13 cellular contexts compared by ENCODE assay signal in genomic region chr15:51366911-51367310, GRCh38. TPM values are rescaled to one million over a fixed set of nuclear protein-coding genes. Genes with fewer than 3 reads are reported as not detected.
DNase-seq lines count a peak whose midpoint lies in the region; ATAC-seq, FAIRE-seq and TF ChIP-seq lines count a peak whose summit lies in the region.
"Had no signal": no experiment of that assay in that cellular context is flagged by ENCODE, and none has a peak within 500 bp of the region (broad histone marks: within the 10 kb centered on the region; RNA-seq: fewer than 3 reads in every experiment).

No MANE protein-coding gene starts in this region.

- no TSS peak for BruUV-seq in mammary epithelial cell (replicated peaks; lab: Mats Ljungman, UMichigan)

- FAIRE-seq in A549 (lab: Jason Lieb, UNC) = no peak

- peak; percentile 40 to 64; a peak in 4 of 6 replicates for ATAC-seq in A549
- peak; percentile 90 for ATAC-seq in left lung
- no peak for ATAC-seq in stimulated activated naive CD8-positive, alpha-beta T cell treated with anti-CD3 and anti-CD28 coated beads, Interleukin-15, Interleukin-2, amounts not matched to agents 100 U/mL and 50 U/mL, for 24 hours
- ATAC-seq: naive thymus-derived CD4-positive, alpha-beta T cell; stimulated activated naive B cell treated with anti-CD40 and anti-IgM and Interleukin-4, amounts not matched to agents 10 μg/mL and 1 μg/mL and 100 μg/mL, for 72 hours had no signal

- TF ChIP-seq RAD21 in A549 (conservative IDR thresholded peaks at IDR 0.05 in 1 of 2, IDR thresholded peaks at IDR 0.05 in 1 of 2) = no peak

- H3K27ac ChIP-seq in A549 (peak overlapping the region; percentile 19 to 27; a peak in 3 of 6 replicates), mammary epithelial cell (ENCODE audit: insufficient read depth, low read depth, low read length) (no peak overlapping the region), left lung (no peak overlapping the region), neuronal stem cell (replicated peaks; ENCODE audit: low read length) (no peak overlapping the region)

- no peak overlapping the region for H2BK12ac ChIP-seq in neuronal stem cell (ENCODE audit: low read length)

- no peak overlapping the region for H3K23ac ChIP-seq in neuronal stem cell (ENCODE audit: low read depth, low read length, poor library complexity)

- H2BK15ac ChIP-seq in neuronal stem cell (ENCODE audit: low read length) = no peak overlapping the region

- intact Hi-C loops in mammary epithelial cell (cut with micrococcal nuclease) = no loop called here
- intact Hi-C loops in left lung (cut with DNase I) = no loop called here

- DNase-seq in A549 (ENCODE audit: low read depth in 1 of 2, low spot score in 1 of 2) (peak in 1 of 2 experiments; percentile 82), HFF-Myc (ENCODE audit: extremely low read depth, low read depth) (peak; percentile 39), mammary epithelial cell (peak; percentile 22), left lung (peak in 1 of 2 donors; percentile 53), neuronal stem cell (ENCODE audit: low spot score) (no peak)
- DNase-seq in activated CD8-positive, alpha-beta memory T cell treated with anti-CD3 and anti-CD28 coated beads, Interleukin-2, amount 50 U/mL, for 48 hours = no peak
- DNase-seq in stimulated activated naive CD8-positive, alpha-beta T cell treated with anti-CD3 and anti-CD28 coated beads, Interleukin-15, Interleukin-2, amounts not matched to agents 100 U/mL and 50 U/mL, for 24 hours = no peak
- DNase-seq in activated T-cell treated with anti-CD3 and anti-CD28 coated beads, Interleukin-2, amount 50 U/mL, for 24 hours = no peak
- DNase-seq: activated T-cell treated with anti-CD3 and anti-CD28 coated beads, Interleukin-2, amount 50 U/mL, for 1 hour; hypothalamus; naive thymus-derived CD4-positive, alpha-beta T cell; stimulated activated naive B cell treated with anti-CD40 and anti-IgM and Interleukin-4, amounts not matched to agents 10 μg/mL and 1 μg/mL and 100 μg/mL, for 72 hours had no signal

- POLR2A ChIA-PET in A549 (lab: Yijun Ruan, JAX) = no interaction called here

- H3K27me3 ChIP-seq in mammary epithelial cell (ENCODE audit: insufficient read depth, low read length) (no peaks in the 10 kb centered on the region), left lung (no peaks in the 10 kb centered on the region), neuronal stem cell (ENCODE audit: control insufficient read depth in 3 of 3, insufficient read depth in 3 of 3, low read depth in 1 of 3, low read length in 3 of 3) (no peaks in the 10 kb centered on the region)

- 47% methylated on average over 3 of the region's 3 CpGs for WGBS in A549 (ENCODE audit: missing lambda C conversion rate)
- WGBS in mammary epithelial cell (ENCODE audit: low coverage, missing lambda C conversion rate) = 88% methylated on average over 3 of the region's 3 CpGs
- WGBS in neuronal stem cell (ENCODE audit: extremely low coverage in 2 of 2, insufficient read length in 2 of 2, insufficient replicate concordance in 1 of 2), 2 donors = no CpG with 5 or more reads among the region's 3 CpGs

- dilution Hi-C loops in mammary epithelial cell (cut with HindIII; ENCODE audit: low sequenced_read_pairs) = no loop called here

- H2AK5ac ChIP-seq in neuronal stem cell (ENCODE audit: low read depth, low read length) = no peak overlapping the region

- H2AFZ ChIP-seq in mammary epithelial cell (ENCODE audit: low read depth, low read length) (no peak overlapping the region), neuronal stem cell (ENCODE audit: low read length) (no peak overlapping the region)

- H3K27ac Mint-ChIP-seq in activated T-cell treated with anti-CD3 and anti-CD28 coated beads, Interleukin-2, amount 50 U/mL, for 24 hours = no peak overlapping the region
- H3K27ac Mint-ChIP-seq: naive thymus-derived CD4-positive, alpha-beta T cell; stimulated activated naive B cell treated with anti-CD40 and anti-IgM and Interleukin-4, amounts not matched to agents 10 μg/mL and 1 μg/mL and 100 μg/mL, for 72 hours had no signal

- H3K9me3 ChIP-seq in A549 = no peaks in the 10 kb centered on the region
- no peaks in the 10 kb centered on the region for H3K9me3 ChIP-seq in mammary epithelial cell (replicated peaks; ENCODE audit: insufficient read depth, low read length)
- H3K9me3 ChIP-seq in left lung = no peaks in the 10 kb centered on the region
- H3K9me3 ChIP-seq in neuronal stem cell (replicated peaks in 1 of 2; ENCODE audit: control insufficient read depth in 2 of 2, insufficient read depth in 1 of 2, low read depth in 1 of 2, low read length in 2 of 2) = no peaks in the 10 kb centered on the region

- H2BK5ac ChIP-seq in neuronal stem cell (ENCODE audit: low read length) = no peak overlapping the region

- H3K4me3 Mint-ChIP-seq in activated T-cell treated with anti-CD3 and anti-CD28 coated beads, Interleukin-2, amount 50 U/mL, for 24 hours = no peak overlapping the region
- H3K4me3 Mint-ChIP-seq: central memory CD8-positive, alpha-beta T cell; naive thymus-derived CD4-positive, alpha-beta T cell; stimulated activated naive B cell treated with anti-CD40 and anti-IgM and Interleukin-4, amounts not matched to agents 10 μg/mL and 1 μg/mL and 100 μg/mL, for 72 hours had no signal

- H3K4me3 ChIP-seq in A549 (no peak overlapping the region), HFF-Myc (replicated peaks; ENCODE audit: low read depth, low read length) (no peak overlapping the region), mammary epithelial cell (replicated peaks in 1 of 3; ENCODE audit: insufficient read depth in 1 of 3, low read depth in 2 of 3, low read length in 3 of 3) (no peak overlapping the region), left lung (no peak overlapping the region), neuronal stem cell (ENCODE audit: low read length in 2 of 2) (no peak overlapping the region)

- no peak overlapping the region for H3K18ac ChIP-seq in neuronal stem cell (ENCODE audit: low read length)

- H3K36me3 Mint-ChIP-seq in activated T-cell treated with anti-CD3 and anti-CD28 coated beads, Interleukin-2, amount 50 U/mL, for 24 hours (ENCODE audit: low read depth) = no peaks in the 10 kb centered on the region
- H3K36me3 Mint-ChIP-seq: naive thymus-derived CD4-positive, alpha-beta T cell; stimulated activated naive B cell treated with anti-CD40 and anti-IgM and Interleukin-4, amounts not matched to agents 10 μg/mL and 1 μg/mL and 100 μg/mL, for 72 hours had no signal

- TF ChIP-seq POLR2A in A549 (IDR thresholded peaks at IDR 0.05; ENCODE audit: low read length) = no peak

- in situ Hi-C loops in mammary epithelial cell (cut with MboI; ENCODE audit: low sequenced_read_pairs in 2 of 2) = no loop called here

- H3K79me2 ChIP-seq in mammary epithelial cell (ENCODE audit: insufficient read depth, low read length) = no peaks in the 10 kb centered on the region

- no peaks in the 10 kb centered on the region for H3K36me3 ChIP-seq in mammary epithelial cell (ENCODE audit: insufficient read depth, low read length)
- H3K36me3 ChIP-seq in left lung = no peaks in the 10 kb centered on the region
- no peaks in the 10 kb centered on the region for H3K36me3 ChIP-seq in neuronal stem cell (replicated peaks in 1 of 2; ENCODE audit: control insufficient read depth in 2 of 2, insufficient read depth in 2 of 2, low read length in 2 of 2)

- no peak overlapping the region for H3K14ac ChIP-seq in neuronal stem cell (ENCODE audit: low read length)

- H4K8ac ChIP-seq in neuronal stem cell (ENCODE audit: low read depth, low read length) = no peak overlapping the region

- H3K4ac ChIP-seq in neuronal stem cell (ENCODE audit: low read length) = no peak overlapping the region

- no peak overlapping the region for H2BK120ac ChIP-seq in neuronal stem cell (ENCODE audit: low read depth, low read length)

- no peaks in the 10 kb centered on the region for H3K9me3 Mint-ChIP-seq in activated T-cell treated with anti-CD3 and anti-CD28 coated beads, Interleukin-2, amount 50 U/mL, for 24 hours
- H3K9me3 Mint-ChIP-seq: central memory CD8-positive, alpha-beta T cell; naive thymus-derived CD4-positive, alpha-beta T cell; stimulated activated naive B cell treated with anti-CD40 and anti-IgM and Interleukin-4, amounts not matched to agents 10 μg/mL and 1 μg/mL and 100 μg/mL, for 72 hours had no signal

- no peaks in the 10 kb centered on the region for H4K20me1 ChIP-seq in mammary epithelial cell (ENCODE audit: insufficient read depth, low read length)

- no peak overlapping the region for H4K91ac ChIP-seq in neuronal stem cell (ENCODE audit: low read depth, low read length, poor library complexity)

- H3K4me1 ChIP-seq in A549 (peaks cover 40% of the 10 kb centered on the region), mammary epithelial cell (ENCODE audit: insufficient read depth, low read length) (no peaks in the 10 kb centered on the region), left lung (peaks cover 0 to 12% of the 10 kb centered on the region in 2 donors), neuronal stem cell (ENCODE audit: control insufficient read depth in 2 of 2, insufficient read depth in 1 of 2, low read depth in 1 of 2, low read length in 2 of 2) (peaks cover 0 to 7% of the 10 kb centered on the region in 2 donors)

- no peaks in the 10 kb centered on the region for H3K4me1 Mint-ChIP-seq in activated T-cell treated with anti-CD3 and anti-CD28 coated beads, Interleukin-2, amount 50 U/mL, for 24 hours (ENCODE audit: low read depth)
- H3K4me1 Mint-ChIP-seq: central memory CD8-positive, alpha-beta T cell; naive thymus-derived CD4-positive, alpha-beta T cell; stimulated activated naive B cell treated with anti-CD40 and anti-IgM and Interleukin-4, amounts not matched to agents 10 μg/mL and 1 μg/mL and 100 μg/mL, for 72 hours had no signal

- no peaks in the 10 kb centered on the region for H3K27me3 Mint-ChIP-seq in activated T-cell treated with anti-CD3 and anti-CD28 coated beads, Interleukin-2, amount 50 U/mL, for 24 hours

- no peak for TF ChIP-seq EP300 in A549 (IDR thresholded peaks at IDR 0.05)

- CTCF ChIA-PET in A549 (lab: Yijun Ruan, JAX) = interaction anchor here (1.3 to 5.3 kb wide), 2 partner anchors 13 kb away, joined by 4 to 62 read pairs; no protein-coding TSS in a partner anchor
- CTCF ChIA-PET in mammary epithelial cell (lab: Charles Lee; ENCODE audit: low non-redundant PET) = no interaction called here

- no peaks in the 10 kb centered on the region for H3K79me1 ChIP-seq in neuronal stem cell (ENCODE audit: low read depth, low read length)

- H3K4me2 ChIP-seq in A549 (peak overlapping the region; percentile 57), mammary epithelial cell (ENCODE audit: insufficient read depth, low read depth, low read length) (no peak overlapping the region), neuronal stem cell (ENCODE audit: insufficient read depth, low read length, poor library complexity, severe bottlenecking) (no peak overlapping the region)

- TF ChIP-seq CTCF in A549 (IDR thresholded peaks at IDR 0.05) (no peak), HFF-Myc (IDR thresholded peaks at IDR 0.05; ENCODE audit: low read depth, low read length, missing control alignments) (no peak), mammary epithelial cell (conservative IDR thresholded peaks at IDR 0.05 in 1 of 2, IDR thresholded peaks at IDR 0.05 in 1 of 2; ENCODE audit: extremely low read depth in 1 of 2, insufficient read depth in 1 of 2, low read depth in 1 of 2, low read length in 2 of 2) (peak in 1 of 2 donors; percentile 2), left lung (IDR thresholded peaks at IDR 0.05) (no peak)

- H3K9ac ChIP-seq in mammary epithelial cell (ENCODE audit: insufficient read depth, low read length) (no peak overlapping the region), neuronal stem cell (ENCODE audit: low read depth, low read length, poor library complexity) (no peak overlapping the region)

RNA-seq across cellular contexts. Expression of gene GLDN, which starts 25.5 kb away (rescaled TPM):
- 0.20 and 0.25 TPM in 2 replicates for polyA plus RNA-seq in A549 (2011; rRNA removed)
- polyA plus RNA-seq in A549 (2012; cell fraction: cytosol; rRNA removed) = 0.03 TPM in 1 of 2 replicates, not detected in the other
- 0.28 TPM in 1 of 2 replicates, not detected in the other for polyA plus RNA-seq in A549 (2012; cell fraction: nucleus; rRNA removed)
- polyA plus RNA-seq in A549 (2017; fragmentation: RNase III; extraction: RNeasy Plus Mini Kit Qiagen cat#74134 plus additional on column Dnase treatment) = 0.03 TPM in 2 of 3 replicates, not detected in the other
- 0.17 TPM in 1 of 2 replicates, not detected in the other for polyA minus RNA-seq in A549 (2011; rRNA and poly(A)+ RNA removed)
- under 1 TPM in 1 of 2 donors, not detected in 1; 0.33 TPM for total RNA-seq in mammary epithelial cell
- polyA plus RNA-seq in mammary epithelial cell = not detected
- not detected for polyA minus RNA-seq in mammary epithelial cell
- total RNA-seq in left lung = 10 to 100 TPM; 20.5 to 58.6 TPM
- 0.93 TPM for polyA plus RNA-seq in neuronal stem cell (2013, experiment 1 of 2)
- polyA plus RNA-seq in neuronal stem cell (2013, experiment 2 of 2) = 1.0 TPM
- total RNA-seq: naive thymus-derived CD4-positive, alpha-beta T cell had no signal
- polyA plus RNA-seq: naive thymus-derived CD4-positive, alpha-beta T cell had no signal

RNA-seq across cellular contexts. Expression of gene CYP19A1, which starts 28.5 kb away (rescaled TPM):
- polyA plus RNA-seq in A549 (2011; rRNA removed) (0.26 and 0.36 TPM in 2 replicates), A549 (2017; fragmentation: RNase III; extraction: RNeasy Plus Mini Kit Qiagen cat#74134 plus additional on column Dnase treatment) (0.21 TPM in 1 of 3 replicates, not detected in the others), mammary epithelial cell (0.09 TPM)
- polyA plus RNA-seq in A549 (2012; cell fraction: cytosol; rRNA removed) = 0.04 TPM in 1 of 2 replicates, not detected in the other
- polyA plus RNA-seq in A549 (2012; cell fraction: nucleus; rRNA removed) = 0.02 and 0.13 TPM in 2 replicates
- polyA minus RNA-seq in A549 (2011; rRNA and poly(A)+ RNA removed) = not detected in 2 replicates
- total RNA-seq in mammary epithelial cell (under 1 TPM in 1 of 2 donors, not detected in 1; 0.17 TPM), left lung (1 to 10 TPM in 1 of 2 donors, under 1 TPM in 1; 0.96 to 7.1 TPM)
- polyA minus RNA-seq in mammary epithelial cell = not detected
- polyA plus RNA-seq in neuronal stem cell (2013, experiment 1 of 2) = 0.06 TPM
- not detected for polyA plus RNA-seq in neuronal stem cell (2013, experiment 2 of 2)
- polyA plus RNA-seq: naive thymus-derived CD4-positive, alpha-beta T cell had no signal

Comparison
In these comparisons a context has a peak if more than half of its experiments do, and no peak if none do; other contexts are left out.
1. DNase-seq: peak in HFF-Myc (single experiment) and mammary epithelial cell (single experiment); none in neuronal stem cell (single experiment), activated CD8-positive, alpha-beta memory T cell treated with anti-CD3 and anti-CD28 coated beads, Interleukin-2, amount 50 U/mL, for 48 hours (single experiment), stimulated activated naive CD8-positive, alpha-beta T cell treated with anti-CD3 and anti-CD28 coated beads, Interleukin-15, Interleukin-2, amounts not matched to agents 100 U/mL and 50 U/mL, for 24 hours (single experiment) and activated T-cell treated with anti-CD3 and anti-CD28 coated beads, Interleukin-2, amount 50 U/mL, for 24 hours (single experiment).
2. H3K27ac ChIP-seq: peak in A549 (2 of 2); none in mammary epithelial cell (single experiment), left lung (0 of 2) and neuronal stem cell (single experiment).
3. RNA of gene GLDN, which starts 25.5 kb away (total RNA-seq): 20.5 to 58.6 TPM in left lung; 0.33 TPM in mammary epithelial cell; every median in the first group is over 10 times any median in the second.